11 cellular contexts compared by ENCODE assay signal in the genomic region with DNA sequence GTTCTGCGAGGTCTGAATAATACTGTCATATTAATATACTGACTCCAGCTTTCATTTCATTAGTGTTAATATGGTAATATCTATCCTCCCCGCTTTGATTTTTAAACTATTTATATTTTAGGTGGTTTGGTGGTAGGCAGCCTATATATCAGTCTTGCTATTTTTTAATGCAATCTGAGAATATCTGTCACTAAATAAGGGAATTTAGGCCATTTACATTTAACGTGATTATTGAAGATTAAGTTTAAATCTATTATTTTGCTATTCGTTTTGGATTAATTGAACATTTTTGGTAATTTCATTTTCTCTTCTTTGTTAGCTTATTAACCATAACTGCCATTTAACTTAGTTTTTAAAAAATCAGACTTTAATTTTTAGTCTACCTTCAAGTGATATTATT.
"Had no signal": no experiment of that assay in that cellular context is flagged by ENCODE, and none has a peak within 500 bp of the region (broad histone marks: within the 10 kb centered on the region; RNA-seq: fewer than 3 reads in every experiment).

No MANE protein-coding gene starts in this region.

- DNase-seq: GM23248, GOT3, H7, H9, HCEC 1CT, HFFc6 had no signal

- H3K27ac ChIP-seq: GM23248 had no signal

- H3K4me1 ChIP-seq: HAP-1 had no signal

- ATAC-seq: GM23338, HCT116 had no signal

- H3K4me3 ChIP-seq: GM23248, GM23338, HAP-1 had no signal

- FAIRE-seq: H1, H54 had no signal

- H3K9ac ChIP-seq: GM23248 had no signal

- H2AFZ ChIP-seq: GM23248, GM23338 had no signal

- H3K4me2 ChIP-seq: GM23338 had no signal

- H3K9me3 ChIP-seq: HAP-1 had no signal
